8 cellular contexts compared by ENCODE assay signal in the genomic region with DNA sequence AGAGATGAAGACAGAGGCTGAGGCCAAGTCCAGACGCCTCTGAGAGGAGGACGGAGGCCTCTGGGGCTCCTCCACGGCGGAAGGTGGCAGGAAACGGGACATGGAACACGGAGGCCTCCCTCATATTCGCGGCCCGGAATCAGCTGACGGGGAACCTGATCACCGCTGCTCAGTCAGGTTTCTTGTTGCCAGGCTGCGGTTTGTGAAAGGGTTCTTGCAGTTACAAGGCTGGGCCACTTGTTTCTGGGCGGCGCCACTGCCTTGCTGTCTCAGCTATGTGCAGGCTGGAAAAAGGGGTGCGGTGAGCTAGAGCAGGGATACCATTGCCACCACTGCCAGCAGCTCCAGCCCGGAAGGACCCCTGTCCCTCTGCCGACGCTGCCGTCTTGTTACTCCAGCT. TPM values are rescaled to one million over a fixed set of nuclear protein-coding genes. Genes with fewer than 3 reads are reported as not detected.
DNase-seq lines count a peak whose midpoint lies in the region; ATAC-seq and TF ChIP-seq lines count a peak whose summit lies in the region.

No MANE protein-coding gene starts in this region.

- H3K4me3 ChIP-seq in LNCaP clone FGC (ENCODE audit: low read depth, low read length) = no peak overlapping the region
- no peak overlapping the region for H3K4me3 ChIP-seq in fibroblast of the aortic adventitia (ENCODE audit: low read depth, low read length)

- TF ChIP-seq CTCF in 22Rv1 (IDR thresholded peaks at IDR 0.05) (peak; percentile 61), LNCaP clone FGC (IDR thresholded peaks at IDR 0.05; ENCODE audit: control insufficient read depth, extremely low read depth, insufficient read depth) (peak; percentile 25; the same call in 1 of the 2 replicates), fibroblast of the aortic adventitia (IDR thresholded peaks at IDR 0.05; ENCODE audit: insufficient read depth, low read length) (peak; percentile 30)

- peak; percentile 47 for ATAC-seq in GM18858 (IDR thresholded peaks at IDR 0.05; ENCODE audit: unreplicated experiment)
- no peak for ATAC-seq in HG03342 (IDR thresholded peaks at IDR 0.05; ENCODE audit: unreplicated experiment)
- no peak for ATAC-seq in GM21825 (IDR thresholded peaks at IDR 0.05; ENCODE audit: unreplicated experiment)

- H3K27ac ChIP-seq in 22Rv1 = no peak overlapping the region

- DNase-seq in LNCaP clone FGC (ENCODE audit: low read depth) (no peak), fibroblast of the aortic adventitia (ENCODE audit: low read depth) (no peak), hippocampal formation (lab: John Stamatoyannopoulos, UW) (no peak)
- no peak for DNase-seq in stimulated activated naive CD4-positive, alpha-beta T cell treated with Interleukin-2 at 50 U/mL for 16 hours (lab: John Stamatoyannopoulos, UW)

RNA-seq across cellular contexts. Expression of gene MMP1, which starts 10.0 kb away (rescaled TPM):
- 13.2 and 3,834 TPM in 2 replicates for total RNA-seq in fibroblast of the aortic adventitia (ENCODE audit: low replicate concordance)

RNA-seq across cellular contexts. Expression of gene MMP10, which starts 27.5 kb away (rescaled TPM):
- 3.6 TPM in 1 of 2 replicates, not detected in the other for total RNA-seq in fibroblast of the aortic adventitia (ENCODE audit: low replicate concordance)

RNA-seq across cellular contexts. Expression of gene MMP3, which starts 35.5 kb away (rescaled TPM):
- 3.3 TPM in 1 of 2 replicates, not detected in the other for total RNA-seq in fibroblast of the aortic adventitia (ENCODE audit: low replicate concordance)
